ENCODE assay signal across 9 cellular contexts in genomic region chr1:147095691-147096090, GRCh38.
"Had no signal": no experiment of that assay in that cellular context is flagged by ENCODE, and none has a peak within 500 bp of the region (broad histone marks: within the 10 kb centered on the region; RNA-seq: fewer than 3 reads in every experiment).

No MANE protein-coding gene starts in this region.

- H3K9ac ChIP-seq: GM23248 had no signal

- ATAC-seq: GM23338, HCT116 had no signal

- H3K4me3 ChIP-seq: GM23248, GM23338, HAP-1 had no signal

- H3K27ac ChIP-seq: GM23248 had no signal

- H3K36me3 ChIP-seq: HAP-1 had no signal

- H3K9me3 ChIP-seq: HAP-1 had no signal

- DNase-seq: GM23248, GOT3, H7, H9, HCEC 1CT, HFFc6 had no signal

- H2AFZ ChIP-seq: GM23248, GM23338 had no signal

- H3K4me1 ChIP-seq: HAP-1 had no signal

- H3K4me2 ChIP-seq: GM23338 had no signal
